Comparison of ENCODE assay signal across 26 cellular contexts in genomic region chr2:136108461-136108860, GRCh38.
"Had no signal": no experiment of that assay in that cellular context is flagged by ENCODE, and none has a peak within 500 bp of the region (broad histone marks: within the 10 kb centered on the region; RNA-seq: fewer than 3 reads in every experiment).

No MANE protein-coding gene starts in this region.

- FAIRE-seq: TTC549 had no signal

- H3K27me3 Mint-ChIP-seq: activated naive CD8-positive, alpha-beta T cell treated with anti-CD3 and anti-CD28 coated beads for 36 hours; stimulated activated naive CD8-positive, alpha-beta T cell treated with anti-CD3 and anti-CD28 coated beads, Interleukin-15, Interleukin-2, amounts not matched to agents 100 ng/mL and 50 ng/mL, for 24 hours had no signal

- H3K36me3 ChIP-seq: breast epithelium, colonic mucosa, esophagus squamous epithelium, neural progenitor cell, thyroid gland, upper lobe of right lung had no signal

- H3K27me3 ChIP-seq: breast epithelium, colonic mucosa, neural progenitor cell, spleen, thyroid gland had no signal

- H3K27ac Mint-ChIP-seq: activated naive CD8-positive, alpha-beta T cell treated with anti-CD3 and anti-CD28 coated beads for 36 hours; activated T-helper 2 cell treated with anti-CD3 and anti-CD28 coated beads, Interferon-gamma antibody, Interleukin-2, Interleukin-4, amounts not matched to agents 10 μg/mL and 5 μg/mL and 100 μg/mL, durations not matched to agents 14 hours and 24 hours and 36 hours; neural progenitor cell; stimulated activated naive CD8-positive, alpha-beta T cell treated with anti-CD3 and anti-CD28 coated beads, Interleukin-15, Interleukin-2, amounts not matched to agents 100 ng/mL and 50 ng/mL, for 24 hours had no signal

- H3K9me3 ChIP-seq: breast epithelium, colonic mucosa, esophagus squamous epithelium, heart right ventricle, lower lobe of right lung, spleen, thyroid gland, upper lobe of right lung had no signal

- DNase-seq: activated CD4-positive, alpha-beta T cell treated with anti-CD3 and anti-CD28 coated beads for 4 hours; activated CD4-positive, alpha-beta T cell treated with anti-CD3 and anti-CD28 coated beads, Interleukin-2, amount 50 U/mL, for 48 hours; activated CD8-positive, alpha-beta memory T cell treated with anti-CD3 and anti-CD28 coated beads, Interleukin-2, amount 50 U/mL, for 48 hours; activated naive CD4-positive, alpha-beta T cell; activated naive CD8-positive, alpha-beta T cell treated with anti-CD3 and anti-CD28 coated beads for 36 hours; activated T-cell treated with anti-CD3 and anti-CD28 coated beads, Interleukin-2, amount 50 U/mL, for 4 hours; colonic mucosa; dorsolateral prefrontal cortex; esophagus squamous epithelium; islet precursor cell; left colon; lower lobe of right lung; naive thymus-derived CD4-positive, alpha-beta T cell; posterior cingulate gyrus; spleen; stimulated activated CD4-positive, alpha-beta T cell treated with anti-CD3 and anti-CD28 coated beads, Interleukin-4, amount 100 ng/mL, for 24 hours; substantia nigra; T-helper 1 cell; thyroid gland; upper lobe of right lung had no signal

- ATAC-seq: activated T-cell treated with anti-CD3 and anti-CD28 coated beads, Interleukin-2, amount 50 U/mL, for 4 hours; left colon; lower lobe of right lung; naive thymus-derived CD4-positive, alpha-beta T cell; upper lobe of right lung had no signal

- H3K4me1 ChIP-seq: breast epithelium, colonic mucosa, esophagus squamous epithelium, thyroid gland, upper lobe of right lung had no signal

- H3K4me3 Mint-ChIP-seq: activated naive CD8-positive, alpha-beta T cell treated with anti-CD3 and anti-CD28 coated beads for 36 hours; activated T-cell treated with anti-CD3 and anti-CD28 coated beads, Interleukin-2, amount 50 U/mL, for 4 hours; naive thymus-derived CD4-positive, alpha-beta T cell; neural progenitor cell; stimulated activated naive CD8-positive, alpha-beta T cell treated with anti-CD3 and anti-CD28 coated beads, Interleukin-15, Interleukin-2, amounts not matched to agents 100 ng/mL and 50 ng/mL, for 24 hours had no signal

- H3K4me3 ChIP-seq: breast epithelium, colonic mucosa, dorsolateral prefrontal cortex, esophagus squamous epithelium, heart right ventricle, lower lobe of right lung, neural progenitor cell, spleen, thyroid gland, upper lobe of right lung had no signal

- H3K9me3 Mint-ChIP-seq: activated naive CD8-positive, alpha-beta T cell treated with anti-CD3 and anti-CD28 coated beads for 36 hours; activated T-cell treated with anti-CD3 and anti-CD28 coated beads, Interleukin-2, amount 50 U/mL, for 4 hours; activated T-helper 2 cell treated with anti-CD3 and anti-CD28 coated beads, Interferon-gamma antibody, Interleukin-2, Interleukin-4, amounts not matched to agents 10 μg/mL and 5 μg/mL and 100 μg/mL, durations not matched to agents 14 hours and 24 hours and 36 hours; stimulated activated naive CD8-positive, alpha-beta T cell treated with anti-CD3 and anti-CD28 coated beads, Interleukin-15, Interleukin-2, amounts not matched to agents 100 ng/mL and 50 ng/mL, for 24 hours had no signal

- H3K27ac ChIP-seq: breast epithelium, colonic mucosa, dorsolateral prefrontal cortex, esophagus squamous epithelium, lower lobe of right lung, neural progenitor cell, thyroid gland, upper lobe of right lung had no signal
